In genomic region chr4:139641218-139641617, GRCh38 we compare ENCODE assay signal across 22 cellular contexts. TPM values are rescaled to one million over a fixed set of nuclear protein-coding genes. Genes with fewer than 3 reads are reported as not detected.
DNase-seq lines count a peak whose midpoint lies in the region; ATAC-seq, FAIRE-seq and TF ChIP-seq lines count a peak whose summit lies in the region.
"Had no signal": no experiment of that assay in that cellular context is flagged by ENCODE, and none has a peak within 500 bp of the region (broad histone marks: within the 10 kb centered on the region; RNA-seq: fewer than 3 reads in every experiment).

No MANE protein-coding gene starts in this region.

- no peak overlapping the region for H3K4me3 ChIP-seq in fibroblast of mammary gland (ENCODE audit: control insufficient read depth, low read depth, low read length)
- no peak overlapping the region for H3K4me3 ChIP-seq in lower leg skin (ENCODE audit: low read depth, poor library complexity, severe bottlenecking)
- H3K4me3 ChIP-seq: dorsolateral prefrontal cortex, heart right ventricle, SJSA1, skin epidermis, vagina had no signal

- peak; percentile 37 for DNase-seq in GM04503 (ENCODE audit: low read depth)
- DNase-seq in RCC 7860 (ENCODE audit: low spot score), result peak; percentile 35
- DNase-seq in fibroblast of mammary gland (ENCODE audit: low read depth), result peak; percentile 77
- peak; percentile 37 for DNase-seq in renal cortical epithelial cell (ENCODE audit: low read depth)
- DNase-seq in lower leg skin (ENCODE audit: low spot score in 2 of 2), result no peak
- no peak for DNase-seq in activated gamma-delta T cell (lab: John Stamatoyannopoulos, UW)
- DNase-seq: activated naive CD8-positive, alpha-beta T cell treated with anti-CD3 and anti-CD28 coated beads, Interleukin-2, amount 10 ng/mL, durations not matched to agents 7 days and 5 days; Calu3; dorsolateral prefrontal cortex; erythroblast; GDM1; heart right ventricle; natural killer cell; NCI-H2029; stimulated activated CD4-positive, alpha-beta T cell treated with anti-CD3 and anti-CD28 coated beads, Interleukin-4, amount 100 ng/mL, for 1 hour had no signal

- intact Hi-C loops in lower leg skin (cut with DNase I; ENCODE audit: low total_unique reads), result no loop called here

- no peak for FAIRE-seq in RCC 7860 (lab: Jason Lieb, UNC)
- FAIRE-seq: GM12891, keratinocyte had no signal

- WGBS in lower leg skin, 2 donors, result 94 to 95% methylated on average over 2 of the region's 2 CpGs

- TF ChIP-seq CTCF in fibroblast of mammary gland (conservative IDR thresholded peaks at IDR 0.05; ENCODE audit: control insufficient read depth, insufficient read depth, low read depth, low read length), result no peak
- TF ChIP-seq CTCF in lower leg skin (IDR thresholded peaks at IDR 0.05), result no peak

- no peak for TF ChIP-seq POLR2A in lower leg skin (IDR thresholded peaks at IDR 0.05)

- no peak for ATAC-seq in GM21723 (IDR thresholded peaks at IDR 0.05; ENCODE audit: unreplicated experiment)
- ATAC-seq: activated CD4-positive, CD25-positive, alpha-beta regulatory T cell treated with anti-CD3 and anti-CD28 coated beads, Interleukin-2, amount 50 U/mL, for 24 hours; heart right ventricle; natural killer cell had no signal

RNA-seq across cellular contexts. Expression of gene MGST2, which starts 24.4 kb away (rescaled TPM):
- total RNA-seq in renal cortical epithelial cell, result 27.0 and 48.1 TPM in 2 replicates
- total RNA-seq in lower leg skin, result 100 to 1,000 TPM in 2 of 4 donors, 10 to 100 TPM in 2; 83.1 to 157 (median 112) TPM

Comparison
In these comparisons a context has a peak if more than half of its experiments do, and no peak if none do; other contexts are left out.
1. DNase-seq: peak in GM04503 (single experiment), RCC 7860 (single experiment), fibroblast of mammary gland (single experiment) and renal cortical epithelial cell (single experiment); none in lower leg skin (0 of 2) and activated gamma-delta T cell (single experiment).